ENCODE assay signal across 2 cellular contexts in genomic region chr1:221431068-221431651, GRCh38.
TF ChIP-seq lines count a peak whose summit lies in the region.

No MANE protein-coding gene starts in this region.

TF ChIP-seq in liver, 16 proteins besides CTCF, POLR2A, EP300 and RAD21:
- TF ChIP-seq YY1 (IDR thresholded peaks at IDR 0.05) (no peak), FOXA2 (IDR thresholded peaks at IDR 0.05) (no peak), SP1 (IDR thresholded peaks at IDR 0.05) (no peak), FOXA1 (IDR thresholded peaks at IDR 0.05) (no peak)

TF ChIP-seq in HepG2, 621 proteins besides CTCF, POLR2A, EP300 and RAD21:
- TF ChIP-seq POLR2AphosphoS2 (IDR thresholded peaks at IDR 0.05; ENCODE audit: low read depth, low read length) (no peak), JUN (CRISPR knock-in tag; IDR thresholded peaks at IDR 0.05) (no peak), IKZF1 (IDR thresholded peaks at IDR 0.05) (no peak), HHEX (CRISPR knock-in tag; IDR thresholded peaks at IDR 0.05) (no peak)
TF ChIP-seq in HepG2: peak in this region for 0.
